In the genomic region with DNA sequence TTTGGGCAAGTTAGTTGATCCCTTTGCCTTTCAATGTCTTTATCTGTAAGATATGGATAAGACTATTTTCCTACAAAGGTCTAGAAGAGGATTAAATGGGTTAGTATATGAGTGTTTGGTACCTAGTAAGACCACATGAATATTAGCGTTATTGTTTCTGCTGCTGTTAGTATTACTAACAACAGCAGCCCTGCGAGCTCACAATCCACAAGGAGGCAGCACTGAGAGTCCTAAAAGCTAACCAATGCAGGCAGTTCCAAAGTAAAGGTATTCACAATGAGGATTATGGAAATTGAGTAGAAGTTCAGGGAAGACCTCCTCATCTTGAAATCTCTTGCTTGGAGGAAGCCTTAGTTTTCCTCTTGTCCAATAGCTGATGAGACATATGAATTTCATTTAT, we compare ENCODE assay signal across 10 cellular contexts.
A peak's percentile ranks its signal among the peaks of the same experiment; 100 is the strongest.
DNase-seq lines count a peak whose midpoint lies in the region; TF ChIP-seq lines count a peak whose summit lies in the region.
"Had no signal": no experiment of that assay in that cellular context is flagged by ENCODE, and none has a peak within 500 bp of the region (broad histone marks: within the 10 kb centered on the region; RNA-seq: fewer than 3 reads in every experiment).

No MANE protein-coding gene starts in this region.

- no peaks in the 10 kb centered on the region for H4K20me1 ChIP-seq in hepatocyte (ENCODE audit: insufficient read depth, poor library complexity, severe bottlenecking)

- H3K27me3 ChIP-seq in NT2/D1 (ENCODE audit: insufficient read depth, insufficient read length) = no peaks in the 10 kb centered on the region
- peaks cover 3% of the 10 kb centered on the region for H3K27me3 ChIP-seq in hepatocyte
- H3K27me3 ChIP-seq: colonic mucosa had no signal

- no peak overlapping the region for H3K4me2 ChIP-seq in hepatocyte

- DNase-seq in Ammon's horn (ENCODE audit: low spot score) = peak; percentile 21
- DNase-seq in GM20000 (ENCODE audit: low spot score) = no peak
- peak; percentile 43 for DNase-seq in NT2/D1 (ENCODE audit: low read depth, low spot score)
- peak; percentile 54 for DNase-seq in hepatocyte (ENCODE audit: low spot score)
- DNase-seq in stimulated activated naive CD4-positive, alpha-beta T cell (lab: John Stamatoyannopoulos, UW) = no peak
- no peak for DNase-seq in NCI-H128 (lab: John Stamatoyannopoulos, UW; ENCODE audit: unreplicated experiment)
- DNase-seq in NCI-H146 (lab: John Stamatoyannopoulos, UW) = no peak
- no peak for DNase-seq in DMS153 (lab: John Stamatoyannopoulos, UW)
- DNase-seq: activated B cell treated with CpG ODN at 0.5 μM for 24 hours, colonic mucosa had no signal

- no peak overlapping the region for H2AFZ ChIP-seq in hepatocyte

- H3K27ac ChIP-seq in hepatocyte = no peak overlapping the region
- H3K27ac ChIP-seq: colonic mucosa had no signal

- peak; percentile 41 for TF ChIP-seq CTCF in GM20000 (IDR thresholded peaks at IDR 0.05; ENCODE audit: extremely low read depth, missing control alignments)
- TF ChIP-seq CTCF in hepatocyte (IDR thresholded peaks at IDR 0.05; ENCODE audit: poor library complexity) = peak; percentile 45

- H3K9me2 ChIP-seq in hepatocyte (replicated peaks; ENCODE audit: insufficient read depth) = no peaks in the 10 kb centered on the region

- no peaks in the 10 kb centered on the region for H3K79me2 ChIP-seq in hepatocyte

- H3K36me3 ChIP-seq in NT2/D1 (ENCODE audit: insufficient read depth, insufficient read length, low read length) = no peaks in the 10 kb centered on the region
- no peaks in the 10 kb centered on the region for H3K36me3 ChIP-seq in hepatocyte (replicated peaks; ENCODE audit: insufficient read depth, low read depth)
- H3K36me3 ChIP-seq: colonic mucosa had no signal

- 63% methylated on average over 2 of the region's 2 CpGs for WGBS in hepatocyte (ENCODE audit: low lambda C conversion rate, missing lambda C conversion rate)

- H3K9me3 ChIP-seq in NT2/D1 (ENCODE audit: insufficient read depth, low read length) (no peaks in the 10 kb centered on the region), hepatocyte (ENCODE audit: low read depth) (no peaks in the 10 kb centered on the region)
- H3K9me3 ChIP-seq: colonic mucosa had no signal

- H3K9ac ChIP-seq in NT2/D1 (ENCODE audit: insufficient read length, low read depth) = no peak overlapping the region

- H3K4me1 ChIP-seq in NT2/D1 (ENCODE audit: insufficient read depth, insufficient read length) (no peaks in the 10 kb centered on the region), hepatocyte (ENCODE audit: insufficient read depth) (no peaks in the 10 kb centered on the region)
- H3K4me1 ChIP-seq: colonic mucosa had no signal

- H3K4me3 ChIP-seq in NT2/D1 (ENCODE audit: insufficient read length, low read depth) (no peak overlapping the region), hepatocyte (no peak overlapping the region)
- H3K4me3 ChIP-seq: colonic mucosa had no signal

Comparison
In these comparisons a context has a peak if more than half of its experiments do, and no peak if none do; other contexts are left out.
1. DNase-seq: peak in Ammon's horn (single experiment), NT2/D1 (single experiment) and hepatocyte (single experiment); none in GM20000 (single experiment), stimulated activated naive CD4-positive, alpha-beta T cell (0 of 6), NCI-H128 (single experiment), NCI-H146 (single experiment) and DMS153 (single experiment).